In genomic region chr6:160256445-160256844, GRCh38 we compare ENCODE assay signal across 22 cellular contexts. TPM values are rescaled to one million over a fixed set of nuclear protein-coding genes. Genes with fewer than 3 reads are reported as not detected.
DNase-seq lines count a peak whose midpoint lies in the region; ATAC-seq, FAIRE-seq and TF ChIP-seq lines count a peak whose summit lies in the region.
"Had no signal": no experiment of that assay in that cellular context is flagged by ENCODE, and none has a peak within 500 bp of the region (broad histone marks: within the 10 kb centered on the region; RNA-seq: fewer than 3 reads in every experiment).

No MANE protein-coding gene starts in this region.

- no peak overlapping the region for H3K9ac ChIP-seq in PC-3 (ENCODE audit: low read length)
- no peak overlapping the region for H3K9ac ChIP-seq in GM23248

- H3K9me3 ChIP-seq in PC-3 (ENCODE audit: low read length) (no peaks in the 10 kb centered on the region), GM23248 (ENCODE audit: low read depth) (no peaks in the 10 kb centered on the region), MG63 (no peaks in the 10 kb centered on the region)
- H3K9me3 ChIP-seq: BE2C had no signal

- TF ChIP-seq CTCF in PC-3 (conservative IDR thresholded peaks at IDR 0.05; ENCODE audit: low read depth, low read length) (no peak), bronchial epithelial cell (IDR thresholded peaks at IDR 0.05; ENCODE audit: insufficient read depth, low read length, severe bottlenecking) (no peak)

- H3F3A ChIP-seq in PC-3 (ENCODE audit: low read length, unreplicated experiment): no peaks in the 10 kb centered on the region
- no peaks in the 10 kb centered on the region for H3F3A ChIP-seq in GM23248 (ENCODE audit: insufficient read depth)

- in situ Hi-C loops in GM23248 (cut with MboI): no loop called here

- POLR2A ChIA-PET in PC-3 (lab: Charles Lee; ENCODE audit: unreplicated experiment): no interaction called here

- peaks cover 28% of the 10 kb centered on the region for H3K4me1 ChIP-seq in PC-3 (ENCODE audit: insufficient read depth, low read length)
- H3K4me1 ChIP-seq in GM23248 (ENCODE audit: insufficient read depth): no peaks in the 10 kb centered on the region
- H3K4me1 ChIP-seq: BE2C had no signal

- DNase-seq in PC-3 (peak; percentile 82), bronchial epithelial cell (ENCODE audit: low read depth) (peak; percentile 86), glomerular visceral epithelial cell (ENCODE audit: extremely low spot score) (peak; percentile 29), left lobe of liver (ENCODE audit: low spot score) (peak; percentile 33), GM23248 (no peak), epidermal melanocyte (ENCODE audit: insufficient read length, low spot score) (no peak), MG63 (no peak)
- DNase-seq in effector CD8-positive, alpha-beta T cell (lab: John Stamatoyannopoulos, UW): no peak
- DNase-seq: BE2C; CD4-positive, alpha-beta memory T cell; DMS153; DND-41; GDM1 had no signal

- H4K20me1 ChIP-seq in PC-3 (ENCODE audit: low read length): no peaks in the 10 kb centered on the region
- no peaks in the 10 kb centered on the region for H4K20me1 ChIP-seq in GM23248 (ENCODE audit: insufficient read depth)

- H3K27ac ChIP-seq in PC-3 (ENCODE audit: low read length) (no peak overlapping the region), GM23248 (no peak overlapping the region)
- H3K27ac ChIP-seq: C4-2B, HL-60 had no signal

- H2AFZ ChIP-seq in PC-3 (ENCODE audit: low read length) (no peak overlapping the region), GM23248 (no peak overlapping the region)

- CTCF ChIA-PET in PC-3 (lab: Charles Lee): no interaction called here

- no TSS peak for BruUV-seq in PC-3 (replicated peaks; lab: Mats Ljungman, UMichigan)

- H3K79me2 ChIP-seq in PC-3 (ENCODE audit: low read length) (no peaks in the 10 kb centered on the region), GM23248 (ENCODE audit: insufficient read depth) (no peaks in the 10 kb centered on the region)

- H3K27me3 ChIP-seq in PC-3 (ENCODE audit: low read length) (no peaks in the 10 kb centered on the region), bronchial epithelial cell (ENCODE audit: control insufficient read depth, insufficient read depth, low read length) (no peaks in the 10 kb centered on the region), GM23248 (replicated peaks; ENCODE audit: insufficient read depth) (no peaks in the 10 kb centered on the region), MG63 (no peaks in the 10 kb centered on the region)

- WGBS in GM23248 (ENCODE audit: low coverage in 1 of 2, low lambda C conversion rate in 2 of 2, missing lambda C conversion rate in 2 of 2), 2 experiments: 69 to 74% methylated on average over 1 of the region's 1 CpG

- intact Hi-C loops in PC-3 (cut with micrococcal nuclease): no loop called here

- H3K4me3 ChIP-seq in PC-3 (ENCODE audit: low read length) (no peak overlapping the region), bronchial epithelial cell (ENCODE audit: low read depth, low read length) (no peak overlapping the region), GM23248 (no peak overlapping the region), MG63 (no peak overlapping the region)

- H3K9me2 ChIP-seq in PC-3 (replicated peaks; ENCODE audit: low read length): no peaks in the 10 kb centered on the region
- H3K9me2 ChIP-seq in GM23248 (ENCODE audit: insufficient read depth): no peaks in the 10 kb centered on the region

- H3K36me3 ChIP-seq in PC-3 (ENCODE audit: low read depth, low read length) (no peaks in the 10 kb centered on the region), bronchial epithelial cell (ENCODE audit: control insufficient read depth, insufficient read depth, low read length) (no peaks in the 10 kb centered on the region), GM23248 (ENCODE audit: low read depth) (no peaks in the 10 kb centered on the region), MG63 (no peaks in the 10 kb centered on the region)
- H3K36me3 ChIP-seq: BE2C had no signal

- H3K4me2 ChIP-seq in PC-3 (ENCODE audit: low read length) (no peak overlapping the region), GM23248 (ENCODE audit: unreplicated experiment) (no peak overlapping the region)

- ATAC-seq in PC-3: no peak
- no peak for ATAC-seq in left lobe of liver
- ATAC-seq: HCT116 had no signal

- FAIRE-seq in bronchial epithelial cell (lab: Jason Lieb, UNC): peak; percentile 40
- FAIRE-seq: A204.1, D721Med, GM12892, GM19239, H54 had no signal

RNA-seq across cellular contexts. Expression of gene SLC22A2, which starts 2.2 kb away (rescaled TPM):
- total RNA-seq in PC-3 (2014; rRNA removed) (not detected in 2 replicates), bronchial epithelial cell (not detected in 2 replicates), left lobe of liver (not detected)
- total RNA-seq in GM23248 (2014; rRNA removed; shearing (Covaris generic)): not detected in 2 replicates
- polyA plus RNA-seq in GM23248 (2016; fragmentation: Nextera tagmentation; extraction: Ambion mirVana): not detected in 2 replicates
- not detected in 2 replicates for total RNA-seq in MG63 (2014; rRNA removed; shearing (Covaris generic); ENCODE audit: low replicate concordance)
- total RNA-seq: CD4-positive, alpha-beta memory T cell had no signal
- polyA plus RNA-seq: AG04450; CD4-positive, alpha-beta memory T cell had no signal

Comparison
In these comparisons a context has a peak if more than half of its experiments do, and no peak if none do; other contexts are left out.
1. DNase-seq: peak in PC-3 (single experiment), bronchial epithelial cell (single experiment), glomerular visceral epithelial cell (single experiment) and left lobe of liver (single experiment); none in GM23248 (single experiment), epidermal melanocyte (single experiment), effector CD8-positive, alpha-beta T cell (single experiment) and MG63 (single experiment).